1 cellular context compared by ENCODE assay signal in genomic region chr22:40469181-40469580, GRCh38.
TF ChIP-seq lines count a peak whose summit lies in the region.

No MANE protein-coding gene starts in this region.

TF ChIP-seq in K562, 482 proteins besides CTCF, POLR2A, EP300 and RAD21 (continued from another document):
- peak in 2 of 3 experiments; percentile 35 to 78 for TF ChIP-seq YY1 (IDR thresholded peaks at IDR 0.05; ENCODE audit: borderline replicate concordance in 1 of 3, control insufficient read depth in 1 of 3, extremely low read depth in 1 of 3, insufficient read depth in 3 of 3, insufficient read length in 1 of 3, insufficient replicate concordance in 2 of 3, low read depth in 1 of 3, low read length in 2 of 3)
- peak; percentile 26 to 52; a peak in 1 of 4 replicates for TF ChIP-seq MNT (conservative IDR thresholded peaks at IDR 0.05)
- no peak for TF ChIP-seq SAFB (IDR thresholded peaks at IDR 0.05; ENCODE audit: borderline replicate concordance, low read depth, low read length)
- 0 out of 2 replicates have a peak, but pooled peaks have one; percentile 16 for TF ChIP-seq USF2 (CRISPR knock-in tag; IDR thresholded peaks at IDR 0.05)
- no peak for TF ChIP-seq TSHZ1 (CRISPR knock-in tag; IDR thresholded peaks at IDR 0.05)
- TF ChIP-seq MGA (IDR thresholded peaks at IDR 0.05): peak; percentile 88
- peak; percentile 45 to 50; a peak in 3 of 4 replicates for TF ChIP-seq NRF1 (conservative IDR thresholded peaks at IDR 0.05 in 1 of 2, IDR thresholded peaks at IDR 0.05 in 1 of 2)
- peak; percentile 23 to 71 for TF ChIP-seq E2F6 (IDR thresholded peaks at IDR 0.05; ENCODE audit: borderline replicate concordance in 1 of 2, extremely low read depth in 1 of 2, insufficient read depth in 1 of 2, insufficient read length in 1 of 2, low read depth in 1 of 2, low read length in 1 of 2, poor library complexity in 1 of 2, severe bottlenecking in 1 of 2)
- no peak for TF ChIP-seq SMAD2 (IDR thresholded peaks at IDR 0.05; ENCODE audit: low read depth, low read length)
- peak; percentile 86 for TF ChIP-seq ZNF592 (IDR thresholded peaks at IDR 0.05)
